In the genomic region with DNA sequence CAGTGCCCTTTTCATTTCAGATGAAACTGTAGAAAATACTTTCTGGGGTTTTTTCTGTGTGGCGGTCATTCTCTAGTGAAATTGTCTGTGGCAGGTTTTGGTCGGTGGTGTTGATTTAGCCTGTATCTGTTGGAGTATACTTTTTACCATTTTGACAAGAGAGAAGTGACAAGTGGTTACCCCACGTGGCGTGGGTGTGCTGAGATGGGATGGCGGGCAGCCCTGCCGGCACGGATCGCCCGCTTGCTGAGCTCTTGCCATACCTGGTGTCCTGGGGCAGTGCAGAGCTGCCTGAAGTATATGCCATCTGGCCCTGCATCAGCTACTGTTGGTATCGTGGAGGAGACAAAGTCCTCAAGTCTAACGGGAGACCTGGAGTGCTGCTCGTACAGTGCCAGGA, we compare ENCODE assay signal across 13 cellular contexts.
"Had no signal": no experiment of that assay in that cellular context is flagged by ENCODE, and none has a peak within 500 bp of the region (broad histone marks: within the 10 kb centered on the region; RNA-seq: fewer than 3 reads in every experiment).

No MANE protein-coding gene starts in this region.

- H3K4me3 ChIP-seq: esophagus squamous epithelium, thoracic aorta, upper lobe of right lung had no signal

- DNase-seq: activated CD4-positive, alpha-beta T cell treated with anti-CD3 and anti-CD28 coated beads, Interleukin-2, amount 50 U/mL, for 1 hour; activated CD8-positive, alpha-beta memory T cell treated with anti-CD3 and anti-CD28 coated beads, Interleukin-2, amount 50 U/mL, for 48 hours; activated gamma-delta T cell; activated T-cell treated with anti-CD3 and anti-CD28 coated beads, Interleukin-2, amount 50 U/mL, for 72 hours; effector memory CD4-positive, alpha-beta T cell; esophagus squamous epithelium; occipital lobe; stimulated activated CD4-positive, alpha-beta T cell treated with anti-CD3 and anti-CD28 coated beads, Interleukin-4, amount 100 ng/mL, for 1 hour; T-helper 1 cell; T-helper 9 cell; upper lobe of right lung had no signal

- FAIRE-seq: bronchial epithelial cell had no signal

- H3K27me3 ChIP-seq: esophagus squamous epithelium, upper lobe of right lung had no signal

- H3K27ac ChIP-seq: esophagus squamous epithelium, thoracic aorta, upper lobe of right lung had no signal

- H3K9me3 ChIP-seq: esophagus squamous epithelium, thoracic aorta, upper lobe of right lung had no signal

- H3K4me1 ChIP-seq: esophagus squamous epithelium, upper lobe of right lung had no signal
